Comparison of ENCODE assay signal across 9 cellular contexts in the genomic region with DNA sequence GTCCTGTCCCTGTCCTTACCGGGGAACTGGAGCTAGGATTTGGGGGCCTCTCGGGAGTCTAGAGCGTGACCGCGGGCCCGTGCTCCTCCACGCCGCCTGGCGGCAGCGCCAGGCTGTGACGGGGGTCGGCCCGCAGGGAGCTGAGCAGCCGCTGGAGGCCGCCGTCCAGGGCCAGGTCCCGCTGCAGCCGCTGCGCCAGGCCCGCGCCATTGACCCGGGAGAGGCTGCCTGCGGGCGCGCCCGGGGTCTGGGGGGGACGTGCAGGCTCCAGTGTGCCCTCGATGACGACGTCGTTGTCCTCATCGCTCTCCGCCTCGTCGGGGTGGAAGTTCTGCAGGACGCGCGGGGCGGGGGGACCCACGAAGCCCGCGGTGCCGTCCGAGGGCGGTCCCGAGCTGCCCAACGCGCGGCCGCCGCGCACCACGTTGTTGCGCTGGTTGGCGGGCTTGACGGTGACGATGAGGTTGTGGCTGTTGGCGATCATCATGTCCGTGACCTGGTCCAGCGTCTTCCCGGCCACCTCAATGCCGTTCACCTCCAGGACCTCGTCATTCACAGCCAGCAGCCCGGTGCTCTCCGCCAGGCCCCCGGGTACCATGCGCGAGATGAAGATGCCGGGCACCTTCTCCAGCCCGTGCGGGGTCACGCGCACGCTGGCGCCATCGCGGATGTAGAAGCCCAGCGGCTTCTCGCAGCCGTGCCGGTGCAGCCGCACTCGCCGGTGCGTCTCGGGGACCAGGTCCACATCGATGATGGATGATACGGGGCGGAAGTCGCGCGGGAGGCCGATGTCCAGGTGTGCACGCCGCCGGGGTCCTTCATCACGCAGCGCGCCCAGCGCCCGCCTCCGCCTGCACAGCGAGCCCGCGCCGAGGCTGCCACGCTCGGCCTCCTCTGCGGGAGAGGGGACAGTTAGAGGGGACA. TPM values are rescaled to one million over a fixed set of nuclear protein-coding genes. Genes with fewer than 3 reads are reported as not detected.
DNase-seq lines count a peak whose midpoint lies in the region; ATAC-seq and TF ChIP-seq lines count a peak whose summit lies in the region.
"Had no signal": no experiment of that assay in that cellular context is flagged by ENCODE, and none has a peak within 500 bp of the region (broad histone marks: within the 10 kb centered on the region; RNA-seq: fewer than 3 reads in every experiment).

No MANE protein-coding gene starts in this region.

- no peak overlapping the region for H3K4me3 Mint-ChIP-seq in activated naive CD4-positive, alpha-beta T cell treated with anti-CD3 and anti-CD28 coated beads for 36 hours
- peak overlapping the region in 2 of 5 donors; percentile 21 to 36 for H3K4me3 Mint-ChIP-seq in immature natural killer cell
- peak overlapping the region; percentile 36 for H3K4me3 Mint-ChIP-seq in stimulated activated naive CD8-positive, alpha-beta T cell treated with anti-CD3 and anti-CD28 coated beads, Interleukin-15, Interleukin-2, amounts not matched to agents 100 ng/mL and 50 ng/mL, for 24 hours

- H3K27ac Mint-ChIP-seq in activated naive CD4-positive, alpha-beta T cell treated with anti-CD3 and anti-CD28 coated beads for 36 hours: no peak overlapping the region
- H3K27ac Mint-ChIP-seq in immature natural killer cell: no peak overlapping the region
- H3K27ac Mint-ChIP-seq in stimulated activated naive CD8-positive, alpha-beta T cell treated with anti-CD3 and anti-CD28 coated beads, Interleukin-15, Interleukin-2, amounts not matched to agents 100 ng/mL and 50 ng/mL, for 24 hours: no peak overlapping the region

- DNase-seq in H7 (peak; percentile 66), immature natural killer cell (peak in 2 of 3 donors; percentile 23 to 28), gastrocnemius medialis (no peak), NCI-H2171 (lab: John Stamatoyannopoulos, UW) (no peak), ACHN (no peak), NCI-H2196 (lab: John Stamatoyannopoulos, UW; ENCODE audit: unreplicated experiment) (no peak)
- peak; percentile 36 for DNase-seq in activated naive CD4-positive, alpha-beta T cell treated with anti-CD3 and anti-CD28 coated beads for 36 hours
- DNase-seq: trophoblast cell had no signal

- H3K27me3 Mint-ChIP-seq in activated naive CD4-positive, alpha-beta T cell treated with anti-CD3 and anti-CD28 coated beads for 36 hours (ENCODE audit: low read depth): peaks cover 25% of the 10 kb centered on the region
- H3K27me3 Mint-ChIP-seq in immature natural killer cell (ENCODE audit: low read depth in 3 of 3): peaks cover 4 to 12% (median 11%) of the 10 kb centered on the region in 3 donors
- peaks cover 29% of the 10 kb centered on the region for H3K27me3 Mint-ChIP-seq in stimulated activated naive CD8-positive, alpha-beta T cell treated with anti-CD3 and anti-CD28 coated beads, Interleukin-15, Interleukin-2, amounts not matched to agents 100 ng/mL and 50 ng/mL, for 24 hours

- no peaks in the 10 kb centered on the region for H3K9me3 ChIP-seq in gastrocnemius medialis

- H3K4me1 ChIP-seq in gastrocnemius medialis: no peaks in the 10 kb centered on the region

- in situ Hi-C loops in gastrocnemius medialis (cut with MboI; ENCODE audit: low sequenced_read_pairs in 4 of 4): no loop called here
- in situ Hi-C loops in ACHN (cut with HindIII; ENCODE audit: low pct_ligation_motif_present, low pct_unique_long_range_greater_than_20kb, low sequenced_read_pairs): no loop called here

- no peak for ATAC-seq in gastrocnemius medialis

- H3K27me3 ChIP-seq in H7 (ENCODE audit: control insufficient read depth, insufficient read depth, low read length): no peaks in the 10 kb centered on the region
- H3K27me3 ChIP-seq in gastrocnemius medialis: no peaks in the 10 kb centered on the region

- H3K36me3 Mint-ChIP-seq in activated naive CD4-positive, alpha-beta T cell treated with anti-CD3 and anti-CD28 coated beads for 36 hours (ENCODE audit: low read depth): no peaks in the 10 kb centered on the region
- peaks cover 0 to 5% (median 0%) of the 10 kb centered on the region in 3 donors for H3K36me3 Mint-ChIP-seq in immature natural killer cell
- H3K36me3 Mint-ChIP-seq in stimulated activated naive CD8-positive, alpha-beta T cell treated with anti-CD3 and anti-CD28 coated beads, Interleukin-15, Interleukin-2, amounts not matched to agents 100 ng/mL and 50 ng/mL, for 24 hours (ENCODE audit: low read depth): no peaks in the 10 kb centered on the region

- H3K27ac ChIP-seq in gastrocnemius medialis: no peak overlapping the region

- H3K9me3 Mint-ChIP-seq in activated naive CD4-positive, alpha-beta T cell treated with anti-CD3 and anti-CD28 coated beads for 36 hours: peaks cover 9% of the 10 kb centered on the region
- peaks cover 5 to 12% (median 9%) of the 10 kb centered on the region in 6 donors for H3K9me3 Mint-ChIP-seq in immature natural killer cell
- H3K9me3 Mint-ChIP-seq in stimulated activated naive CD8-positive, alpha-beta T cell treated with anti-CD3 and anti-CD28 coated beads, Interleukin-15, Interleukin-2, amounts not matched to agents 100 ng/mL and 50 ng/mL, for 24 hours: no peaks in the 10 kb centered on the region

- H3K4me1 Mint-ChIP-seq in activated naive CD4-positive, alpha-beta T cell treated with anti-CD3 and anti-CD28 coated beads for 36 hours (ENCODE audit: low read depth): no peaks in the 10 kb centered on the region
- peaks cover 0 to 2% of the 10 kb centered on the region in 2 donors for H3K4me1 Mint-ChIP-seq in immature natural killer cell
- H3K4me1 Mint-ChIP-seq in stimulated activated naive CD8-positive, alpha-beta T cell treated with anti-CD3 and anti-CD28 coated beads, Interleukin-15, Interleukin-2, amounts not matched to agents 100 ng/mL and 50 ng/mL, for 24 hours (ENCODE audit: low read depth): peaks cover 3% of the 10 kb centered on the region

- H3K4me3 ChIP-seq in H7 (ENCODE audit: insufficient read depth, low read depth, low read length) (no peak overlapping the region), gastrocnemius medialis (no peak overlapping the region)

- TF ChIP-seq POLR2A in gastrocnemius medialis (IDR thresholded peaks at IDR 0.05): no peak

- intact Hi-C loops in activated naive CD4-positive, alpha-beta T cell treated with anti-CD3 and anti-CD28 coated beads for 36 hours (cut with micrococcal nuclease): loop anchor here (5.0 to 10.0 kb wide), 2 partner anchors 363 to 785 kb away; partner anchors contain the start of gene KCNG2
- intact Hi-C loops in gastrocnemius medialis (cut with DNase I; ENCODE audit: low total_unique reads): no loop called here

- peak in 2 of 5 experiments; percentile 18 to 30 for TF ChIP-seq CTCF in gastrocnemius medialis (IDR thresholded peaks at IDR 0.05 in 4 of 5, conservative IDR thresholded peaks at IDR 0.05 in 1 of 5)

- H3K36me3 ChIP-seq in H7 (replicated peaks; ENCODE audit: control insufficient read depth, insufficient read depth, low read length): no peaks in the 10 kb centered on the region; the same call in none of the 2 replicates
- H3K36me3 ChIP-seq in gastrocnemius medialis: no peaks in the 10 kb centered on the region

- CTCF ChIA-PET in activated naive CD4-positive, alpha-beta T cell treated with anti-CD3 and anti-CD28 coated beads for 36 hours (lab: Charles Lee): interaction anchor here (0.6 to 6.7 kb wide), 14 partner anchors 8 to 261 kb away, joined by 3 to 43 read pairs (median 4); no protein-coding TSS in a partner anchor

RNA-seq across cellular contexts. Expression of gene ADNP2, which starts 50.9 kb away (rescaled TPM):
- 45.5 and 49.2 TPM in 2 replicates for total RNA-seq in H7 (2014; rRNA removed; shearing (Covaris generic))
- total RNA-seq in activated naive CD4-positive, alpha-beta T cell treated with anti-CD3 and anti-CD28 coated beads for 36 hours: 10 to 100 TPM; 16.8 to 18.0 TPM
- 1 to 10 TPM; 3.6 to 7.2 (median 5.2) TPM for polyA plus RNA-seq in immature natural killer cell
- 1 to 10 TPM; 2.6 to 4.5 (median 2.9) TPM for total RNA-seq in gastrocnemius medialis

Comparison
In these comparisons a context has a peak if more than half of its experiments do, and no peak if none do; other contexts are left out.
1. DNase-seq: peak in H7 (single experiment), activated naive CD4-positive, alpha-beta T cell treated with anti-CD3 and anti-CD28 coated beads for 36 hours (single experiment) and immature natural killer cell (2 of 3); none in gastrocnemius medialis (0 of 2), NCI-H2171 (single experiment), ACHN (single experiment) and NCI-H2196 (single experiment).